1 cellular context compared by ENCODE assay signal in genomic region chr1:168178638-168179410, GRCh38.
A peak's percentile ranks its signal among the peaks of the same experiment; 100 is the strongest.
TF ChIP-seq lines count a peak whose summit lies in the region.

Gene TIPRL, plus strand, starts transcription at chr1:168178962. Its CDS starts 116 bp downstream, at chr1:168179078.

TF ChIP-seq in HepG2, 621 proteins besides CTCF, POLR2A, EP300 and RAD21 (continued from another document):
- peak; percentile 49; the same call in 1 of the 2 replicates for TF ChIP-seq MYPOP (CRISPR knock-in tag; IDR thresholded peaks at IDR 0.05)
- TF ChIP-seq ZNF235 (CRISPR knock-in tag; IDR thresholded peaks at IDR 0.05; ENCODE audit: borderline replicate concordance) = 0 out of 2 replicates have a peak, but pooled peaks have one; percentile 61
- peak; percentile 91 for TF ChIP-seq KLF6 (CRISPR knock-in tag; IDR thresholded peaks at IDR 0.05)
- TF ChIP-seq HNF4G (IDR thresholded peaks at IDR 0.05; ENCODE audit: borderline replicate concordance, low read depth, low read length) = peak; percentile 3; the same call in 1 of the 2 replicates
- TF ChIP-seq HNF4G (CRISPR knock-in tag; IDR thresholded peaks at IDR 0.05; ENCODE audit: borderline replicate concordance, low read depth) = 0 out of 2 replicates have a peak, but pooled peaks have one; percentile 61
- TF ChIP-seq LRRFIP1 (CRISPR knock-in tag; conservative IDR thresholded peaks at IDR 0.05) = no peak
- TF ChIP-seq FOXJ3 (CRISPR knock-in tag; IDR thresholded peaks at IDR 0.05; ENCODE audit: borderline replicate concordance) = peak; percentile 36; the same call in 1 of the 2 replicates
- TF ChIP-seq ZNF317 (CRISPR knock-in tag; IDR thresholded peaks at IDR 0.05) = peak; percentile 76
- TF ChIP-seq MED8 (CRISPR knock-in tag; IDR thresholded peaks at IDR 0.05; ENCODE audit: insufficient replicate concordance) = peak; percentile 34
- no peak for TF ChIP-seq SAFB2 (CRISPR knock-in tag; IDR thresholded peaks at IDR 0.05; ENCODE audit: borderline replicate concordance, low read depth)
- no peak for TF ChIP-seq FOXP1 (IDR thresholded peaks at IDR 0.05)
- TF ChIP-seq FOXP1 (CRISPR knock-in tag; IDR thresholded peaks at IDR 0.05) = peak; percentile 16; the same call in 1 of the 2 replicates
- TF ChIP-seq ZNF230 (CRISPR knock-in tag; IDR thresholded peaks at IDR 0.05) = peak; percentile 26; the same call in 1 of the 2 replicates
- peak; percentile 88 for TF ChIP-seq KDM5B (CRISPR knock-in tag; IDR thresholded peaks at IDR 0.05; ENCODE audit: borderline replicate concordance)
- TF ChIP-seq SP4 (CRISPR knock-in tag; IDR thresholded peaks at IDR 0.05) = peak; percentile 89
- no peak for TF ChIP-seq DRAP1 (CRISPR knock-in tag; IDR thresholded peaks at IDR 0.05)
- TF ChIP-seq ARID2 (CRISPR knock-in tag; IDR thresholded peaks at IDR 0.05; ENCODE audit: borderline replicate concordance) = peak; percentile 76
- no peak for TF ChIP-seq SP1 (IDR thresholded peaks at IDR 0.05)
- TF ChIP-seq SP1 (CRISPR knock-in tag; IDR thresholded peaks at IDR 0.05) = peak; percentile 68
- TF ChIP-seq GABPA (IDR thresholded peaks at IDR 0.05; ENCODE audit: low read depth, low read length) = peak; percentile 85
- TF ChIP-seq GABPA (CRISPR knock-in tag; IDR thresholded peaks at IDR 0.05; ENCODE audit: low read depth) = peak; percentile 96
- TF ChIP-seq ZNF292 (CRISPR knock-in tag; IDR thresholded peaks at IDR 0.05; ENCODE audit: borderline replicate concordance, low read depth) = peak; percentile 76; the same call in 1 of the 2 replicates
- peak; percentile 36; the same call in 1 of the 2 replicates for TF ChIP-seq NCOA2 (CRISPR knock-in tag; IDR thresholded peaks at IDR 0.05)
- TF ChIP-seq ZNF839 (CRISPR knock-in tag; IDR thresholded peaks at IDR 0.05; ENCODE audit: borderline replicate concordance) = peak; percentile 89
- TF ChIP-seq ZNF687 (CRISPR knock-in tag; IDR thresholded peaks at IDR 0.05) = peak; percentile 91
- TF ChIP-seq MTF2 (CRISPR knock-in tag; IDR thresholded peaks at IDR 0.05; ENCODE audit: borderline replicate concordance) = peak; percentile 46; the same call in 1 of the 2 replicates
- TF ChIP-seq KDM3A (CRISPR knock-in tag; IDR thresholded peaks at IDR 0.05; ENCODE audit: low read depth) = peak; percentile 43; the same call in 1 of the 2 replicates
TF ChIP-seq in HepG2: peak in this region for 229.
